Comparison of ENCODE assay signal across 1 cellular context in the genomic region with DNA sequence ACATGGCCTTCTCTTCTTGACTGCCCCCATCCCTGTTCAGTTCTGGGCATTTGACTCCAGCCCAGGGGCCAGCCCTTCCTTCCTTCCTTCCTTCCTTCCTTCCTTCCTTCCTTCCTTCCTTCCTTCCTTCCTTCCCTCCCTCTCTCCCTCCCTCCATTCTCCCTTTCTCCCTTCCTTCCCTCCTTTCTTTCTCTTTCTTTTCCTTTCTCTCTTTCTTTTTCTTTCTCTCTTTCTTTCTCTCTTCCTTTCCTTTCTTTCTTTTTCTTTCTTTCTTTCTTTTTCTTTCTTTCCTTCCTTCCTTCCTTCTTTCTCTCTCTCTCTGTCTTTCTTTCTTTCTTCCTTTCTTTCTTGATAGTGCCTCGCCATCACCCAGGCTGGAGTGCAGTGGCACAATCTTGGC. TPM values are rescaled to one million over a fixed set of nuclear protein-coding genes. Genes with fewer than 3 reads are reported as not detected.
"Had no signal": no experiment of that assay in that cellular context is flagged by ENCODE, and none has a peak within 500 bp of the region (broad histone marks: within the 10 kb centered on the region; RNA-seq: fewer than 3 reads in every experiment).

No MANE protein-coding gene starts in this region.

RNA-seq across cellular contexts. Expression of a gene that starts 55.1 kb away (rescaled TPM):
- total RNA-seq: HT-29 had no signal
